8 cellular contexts compared by ENCODE assay signal in the genomic region with DNA sequence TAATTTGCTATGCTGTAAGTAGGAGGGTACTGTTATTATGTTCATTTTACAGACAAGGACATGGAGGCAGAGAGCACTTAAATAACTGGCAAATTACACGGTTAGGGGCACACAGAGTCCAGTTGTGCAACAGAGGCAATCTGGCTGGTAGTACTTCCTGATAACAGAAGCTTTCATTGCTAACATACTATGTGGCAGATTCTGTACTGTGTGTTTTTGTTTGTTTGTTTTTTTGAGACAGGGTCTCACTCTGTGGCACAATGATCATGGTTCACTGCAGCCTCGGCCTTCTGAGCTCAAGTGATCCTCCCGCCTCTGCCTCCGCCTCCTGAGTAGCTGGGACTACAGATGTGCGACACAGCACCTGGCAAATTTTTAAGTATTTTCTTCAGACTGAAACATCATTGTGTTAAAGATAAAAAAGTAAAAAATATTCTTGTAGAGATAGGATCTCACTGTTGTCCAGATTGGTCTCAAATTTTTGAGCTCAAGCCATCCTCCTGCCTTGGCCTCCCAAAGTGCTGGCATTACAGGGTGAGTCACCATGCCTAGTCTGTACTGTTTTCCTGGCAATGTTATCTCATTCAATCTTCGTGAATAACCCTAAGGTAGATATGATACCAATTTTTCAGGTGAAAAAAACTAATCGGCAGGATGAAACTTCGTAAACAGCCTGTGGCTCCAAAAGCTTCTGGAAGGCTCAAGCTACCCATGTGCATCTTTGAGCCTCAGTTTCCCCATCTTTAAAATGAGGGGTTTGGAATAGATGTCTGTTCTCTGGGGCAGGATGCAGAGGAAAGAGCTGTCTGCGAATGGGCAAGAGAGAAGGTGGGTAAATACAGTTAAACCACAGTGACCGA. TPM values are rescaled to one million over a fixed set of nuclear protein-coding genes. Genes with fewer than 3 reads are reported as not detected.
DNase-seq lines count a peak whose midpoint lies in the region; ATAC-seq and TF ChIP-seq lines count a peak whose summit lies in the region.

No MANE protein-coding gene starts in this region.

- H3K36me3 ChIP-seq in left ventricle myocardium inferior (no peaks in the 10 kb centered on the region), upper lobe of left lung (no peaks in the 10 kb centered on the region)

- DNase-seq in left ventricle myocardium inferior (no peak), cardiac septum (ENCODE audit: low spot score) (no peak), upper lobe of left lung (no peak), LoVo (ENCODE audit: low spot score) (no peak)
- DNase-seq in activated naive CD8-positive, alpha-beta T cell treated with anti-CD3 and anti-CD28 coated beads for 36 hours = no peak

- H3K4me1 Mint-ChIP-seq in activated naive CD8-positive, alpha-beta T cell treated with anti-CD3 and anti-CD28 coated beads for 36 hours = peaks cover 33% of the 10 kb centered on the region

- H3K27me3 ChIP-seq in left ventricle myocardium inferior (ENCODE audit: low read depth) (no peaks in the 10 kb centered on the region), layer of hippocampus (ENCODE audit: control insufficient read depth, insufficient read depth, low read length) (no peaks in the 10 kb centered on the region), upper lobe of left lung (no peaks in the 10 kb centered on the region)

- peaks cover 8% of the 10 kb centered on the region for H3K36me3 Mint-ChIP-seq in activated naive CD8-positive, alpha-beta T cell treated with anti-CD3 and anti-CD28 coated beads for 36 hours

- no peak for TF ChIP-seq POLR2A in upper lobe of left lung (IDR thresholded peaks at IDR 0.05)

- ATAC-seq in upper lobe of left lung (ENCODE audit: low FRiP score in 2 of 2) (no peak), GM21390 (IDR thresholded peaks at IDR 0.05; ENCODE audit: unreplicated experiment) (no peak), HG02973 (IDR thresholded peaks at IDR 0.05; ENCODE audit: unreplicated experiment) (no peak)

- no peak for TF ChIP-seq EP300 in upper lobe of left lung (IDR thresholded peaks at IDR 0.05)

- TF ChIP-seq CTCF in left ventricle myocardium inferior (IDR thresholded peaks at IDR 0.05; ENCODE audit: borderline replicate concordance) = no peak
- no peak for TF ChIP-seq CTCF in upper lobe of left lung (IDR thresholded peaks at IDR 0.05)

- no peaks in the 10 kb centered on the region for H3K27me3 Mint-ChIP-seq in activated naive CD8-positive, alpha-beta T cell treated with anti-CD3 and anti-CD28 coated beads for 36 hours

- H3K4me1 ChIP-seq in left ventricle myocardium inferior (peaks cover 31% of the 10 kb centered on the region), upper lobe of left lung (peaks cover 6 to 15% (median 13%) of the 10 kb centered on the region in 4 donors)

- no peaks in the 10 kb centered on the region for H3K9me3 ChIP-seq in left ventricle myocardium inferior (replicated peaks)
- H3K9me3 ChIP-seq in upper lobe of left lung = no peaks in the 10 kb centered on the region

- peak overlapping the region; percentile 83 for H3K4me3 Mint-ChIP-seq in activated naive CD8-positive, alpha-beta T cell treated with anti-CD3 and anti-CD28 coated beads for 36 hours

- H3K9me3 Mint-ChIP-seq in activated naive CD8-positive, alpha-beta T cell treated with anti-CD3 and anti-CD28 coated beads for 36 hours = no peaks in the 10 kb centered on the region

- peak overlapping the region; percentile 93 for H3K27ac ChIP-seq in left ventricle myocardium inferior (replicated peaks)
- peak overlapping the region; percentile 78 for H3K27ac ChIP-seq in layer of hippocampus (ENCODE audit: low read depth, low read length)
- peak overlapping the region; percentile 82 to 93 (median 90) for H3K27ac ChIP-seq in upper lobe of left lung

- peak overlapping the region; percentile 92 for H3K27ac Mint-ChIP-seq in activated naive CD8-positive, alpha-beta T cell treated with anti-CD3 and anti-CD28 coated beads for 36 hours

- 57% methylated on average over 10 of the region's 10 CpGs for WGBS in upper lobe of left lung, 2 donors

- intact Hi-C loops in left ventricle myocardium inferior (cut with micrococcal nuclease) (no loop called here), cardiac septum (cut with DNase I) (loop anchor here (5.0 kb wide), 2 partner anchors 77 to 198 kb away; a partner anchor contains a TSS)

- peak overlapping the region; percentile 83 for H3K4me3 ChIP-seq in left ventricle myocardium inferior
- peak overlapping the region; percentile 74 to 98 (median 85) for H3K4me3 ChIP-seq in upper lobe of left lung

RNA-seq across cellular contexts. Expression of a gene that starts 0.9 kb away (rescaled TPM):
- total RNA-seq in left ventricle myocardium inferior (101 TPM), cardiac septum (91.6 TPM), upper lobe of left lung (100 to 1,000 TPM in 1 of 6 donors, 10 to 100 TPM in 5; 24.0 to 167 (median 42.5) TPM)
- total RNA-seq in activated naive CD8-positive, alpha-beta T cell treated with anti-CD3 and anti-CD28 coated beads for 36 hours = 10 to 100 TPM; 78.5 to 88.8 TPM
